In the genomic region with DNA sequence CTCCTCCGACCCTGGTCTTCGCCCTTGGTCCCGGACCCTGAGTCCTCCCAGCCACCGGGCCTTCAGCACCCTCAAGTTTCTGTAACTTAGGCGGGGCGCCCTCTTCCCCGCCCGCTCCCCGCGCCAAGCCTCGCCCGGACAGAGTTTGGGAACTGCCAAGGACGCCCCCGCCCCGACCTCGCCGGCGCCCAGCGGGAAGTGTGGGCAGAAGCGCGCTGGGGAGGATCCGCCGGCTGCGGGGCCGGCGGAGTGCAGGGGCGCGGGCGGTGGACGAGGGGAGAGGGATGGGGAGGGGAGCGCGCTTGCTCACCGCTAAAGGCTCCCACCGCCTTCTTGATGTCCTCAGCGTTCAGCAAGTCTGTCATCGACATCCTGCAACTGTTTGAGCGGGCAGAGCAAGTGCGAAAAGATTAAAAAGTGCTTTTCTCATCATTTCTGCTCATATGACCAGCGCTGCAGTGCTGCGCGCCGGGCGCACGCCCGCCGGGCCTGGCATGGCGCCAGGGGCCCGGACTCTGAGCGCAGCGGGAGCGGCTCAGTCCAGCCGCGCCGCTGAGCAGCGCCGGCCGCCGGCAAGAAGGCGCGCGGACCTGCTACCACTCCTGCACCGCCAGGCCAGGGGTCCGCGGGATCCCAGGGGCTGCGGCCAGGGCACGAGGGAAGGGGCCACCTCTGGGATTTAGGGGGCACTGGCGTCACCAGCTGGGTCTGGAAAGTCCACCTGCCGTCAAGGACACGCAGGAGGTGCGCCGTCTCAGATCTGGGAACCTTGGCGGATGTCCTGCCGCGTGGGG, we compare ENCODE assay signal across 8 cellular contexts. TPM values are rescaled to one million over a fixed set of nuclear protein-coding genes. Genes with fewer than 3 reads are reported as not detected.
DNase-seq lines count a peak whose midpoint lies in the region; TF ChIP-seq lines count a peak whose summit lies in the region.

A gene with protein sequence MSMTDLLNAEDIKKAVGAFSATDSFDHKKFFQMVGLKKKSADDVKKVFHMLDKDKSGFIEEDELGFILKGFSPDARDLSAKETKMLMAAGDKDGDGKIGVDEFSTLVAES (minus strand): TSS at position 401 of the 794 bp plus-strand sequence. CDS start 30 bp downstream, at position 371.

- DNase-seq in 8988T (peak; percentile 53), HEK293T (ENCODE audit: extremely low spot score) (peak; percentile 84), cardiac fibroblast (ENCODE audit: low read depth in 2 of 2) (peak; percentile 22 to 46), lung microvascular endothelial cell (ENCODE audit: low read depth in 2 of 2) (peak; percentile 52 to 63), NCI-H1436 (lab: John Stamatoyannopoulos, UW) (no peak), NCI-H1694 treated with DMSO at 0.1 percent for 48 hours (lab: John Stamatoyannopoulos, UW) (no peak), NOMO-1 treated with DMSO at 0.1 percent for 48 hours (lab: John Stamatoyannopoulos, UW; ENCODE audit: unreplicated experiment) (no peak)
- DNase-seq in central memory CD4-positive, alpha-beta T cell: no peak

- CTCF ChIA-PET in HEK293T (lab: Yijun Ruan, JAX): no interaction called here

- H3K4me3 ChIP-seq in cardiac fibroblast (replicated peaks in 1 of 2; ENCODE audit: low read depth in 2 of 2, low read length in 2 of 2): no peak within 1 kb of the TSS

- TF ChIP-seq CTCF in cardiac fibroblast (IDR thresholded peaks at IDR 0.05; ENCODE audit: low read depth, low read length): no peak

- POLR2A ChIA-PET in HEK293T (lab: Yijun Ruan, JAX): interaction anchor here (0.6 kb wide), 1 partner anchor 41 kb away, joined by 3 read pairs; a partner anchor contains a TSS

TF ChIP-seq in HEK293T, 16 proteins besides CTCF, POLR2A, EP300 and RAD21:
- TF ChIP-seq, protein P1, sequence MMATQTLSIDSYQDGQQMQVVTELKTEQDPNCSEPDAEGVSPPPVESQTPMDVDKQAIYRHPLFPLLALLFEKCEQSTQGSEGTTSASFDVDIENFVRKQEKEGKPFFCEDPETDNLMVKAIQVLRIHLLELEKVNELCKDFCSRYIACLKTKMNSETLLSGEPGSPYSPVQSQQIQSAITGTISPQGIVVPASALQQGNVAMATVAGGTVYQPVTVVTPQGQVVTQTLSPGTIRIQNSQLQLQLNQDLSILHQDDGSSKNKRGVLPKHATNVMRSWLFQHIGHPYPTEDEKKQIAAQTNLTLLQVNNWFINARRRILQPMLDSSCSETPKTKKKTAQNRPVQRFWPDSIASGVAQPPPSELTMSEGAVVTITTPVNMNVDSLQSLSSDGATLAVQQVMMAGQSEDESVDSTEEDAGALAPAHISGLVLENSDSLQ (IDR thresholded peaks at IDR 0.05): no peak
- TF ChIP-seq FOXM1 (IDR thresholded peaks at IDR 0.05; ENCODE audit: borderline replicate concordance) (no peak), LEF1 (IDR thresholded peaks at IDR 0.05; ENCODE audit: borderline replicate concordance) (no peak), CTBP1 (IDR thresholded peaks at IDR 0.05; ENCODE audit: borderline replicate concordance) (no peak), SP1 (IDR thresholded peaks at IDR 0.05) (no peak), NFRKB (IDR thresholded peaks at IDR 0.05) (no peak), ZNF384 (IDR thresholded peaks at IDR 0.05) (no peak), ELF4 (IDR thresholded peaks at IDR 0.05) (no peak), L3MBTL2 (conservative IDR thresholded peaks at IDR 0.05) (no peak)

RNA-seq across cellular contexts. Expression of the gene that starts here (rescaled TPM):
- not detected in 2 replicates for total RNA-seq in lung microvascular endothelial cell

Comparison
In these comparisons a context has a peak if more than half of its experiments do, and no peak if none do; other contexts are left out.
1. Peak in DNase-seq in lung microvascular endothelial cell; RNA of the gene not detected or under 1 TPM.
2. DNase-seq: peak in 8988T (single experiment), HEK293T (single experiment) and cardiac fibroblast (2 of 2); none in NCI-H1436 (single experiment), central memory CD4-positive, alpha-beta T cell (single experiment), NCI-H1694 treated with DMSO at 0.1 percent for 48 hours (single experiment) and NOMO-1 treated with DMSO at 0.1 percent for 48 hours (single experiment).